Comparison of ENCODE assay signal across 11 cellular contexts in the genomic region with DNA sequence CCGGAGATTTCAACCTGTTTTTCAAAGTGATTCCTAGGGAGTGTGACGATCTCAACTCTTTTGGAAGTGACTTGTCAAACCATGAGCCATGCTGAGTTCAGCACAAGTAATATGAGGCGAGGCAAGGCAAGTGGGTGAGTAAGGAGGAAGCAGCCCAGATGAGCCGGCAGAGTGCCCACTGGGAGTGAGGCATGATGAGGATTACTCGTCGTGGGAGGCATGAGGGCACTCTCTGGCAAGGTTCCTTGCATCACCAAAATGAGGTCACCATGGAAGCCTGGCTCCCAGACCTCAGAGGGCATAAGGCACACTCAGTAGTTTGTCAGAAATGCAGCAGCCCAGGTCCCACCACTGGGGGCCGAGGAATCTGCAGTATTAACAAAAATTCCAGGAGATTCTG.
DNase-seq lines count a peak whose midpoint lies in the region; ATAC-seq and TF ChIP-seq lines count a peak whose summit lies in the region.
"Had no signal": no experiment of that assay in that cellular context is flagged by ENCODE, and none has a peak within 500 bp of the region (broad histone marks: within the 10 kb centered on the region; RNA-seq: fewer than 3 reads in every experiment).

No MANE protein-coding gene starts in this region.

- peaks cover 14% of the 10 kb centered on the region; the same call in 1 of the 2 replicates for H3F3A ChIP-seq in GM23338 (replicated peaks; ENCODE audit: low read depth)

- ATAC-seq in GM23338 = no peak
- no peak for ATAC-seq in GM19455 (IDR thresholded peaks at IDR 0.05; ENCODE audit: unreplicated experiment)

- H3K4me3 ChIP-seq in GM23338 = 0 out of 2 replicates have a peak overlapping the region, but pooled peaks have one; percentile 41

- no peaks in the 10 kb centered on the region for H3K9me3 Mint-ChIP-seq in GM23338

- H3K4me1 ChIP-seq in GM23338 (ENCODE audit: insufficient read depth) = peaks cover 42% of the 10 kb centered on the region

- no peak overlapping the region for H2AFZ ChIP-seq in GM23338

- no peaks in the 10 kb centered on the region for H3K9me2 ChIP-seq in GM23338 (ENCODE audit: insufficient read depth)

- peak overlapping the region; percentile 85; the same call in 1 of the 2 replicates for H3K27ac Mint-ChIP-seq in GM23338
- H3K27ac Mint-ChIP-seq: activated naive CD4-positive, alpha-beta T cell treated with anti-CD3 and anti-CD28 coated beads, Interleukin-2, amount 50 U/mL, for 24 hours had no signal

- TF ChIP-seq CTCF in GM23338 (conservative IDR thresholded peaks at IDR 0.05; ENCODE audit: low read depth in 2 of 2) = no peak

- peak overlapping the region; percentile 64; the same call in 1 of the 3 replicates for H3K4me3 Mint-ChIP-seq in GM23338
- H3K4me3 Mint-ChIP-seq: activated naive CD4-positive, alpha-beta T cell treated with anti-CD3 and anti-CD28 coated beads, Interleukin-2, amount 50 U/mL, for 24 hours had no signal

- no peaks in the 10 kb centered on the region; the same call in 1 of the 2 replicates for H3K79me2 ChIP-seq in GM23338 (replicated peaks; ENCODE audit: insufficient read depth)

- H3K4me2 ChIP-seq in GM23338 = peak overlapping the region; percentile 71

- no peaks in the 10 kb centered on the region for H3K27me3 ChIP-seq in GM23338 (ENCODE audit: insufficient read depth)

- H3K27me3 Mint-ChIP-seq in GM23338 (ENCODE audit: insufficient read depth, low read depth, poor library complexity) = peaks cover 4% of the 10 kb centered on the region
- H3K27me3 Mint-ChIP-seq: activated naive CD4-positive, alpha-beta T cell treated with anti-CD3 and anti-CD28 coated beads, Interleukin-2, amount 50 U/mL, for 24 hours had no signal

- H3K36me3 ChIP-seq in GM23338 (ENCODE audit: insufficient read depth) = no peaks in the 10 kb centered on the region

- H3K4me1 Mint-ChIP-seq in GM23338 = peaks cover 50% of the 10 kb centered on the region
- H3K4me1 Mint-ChIP-seq: activated naive CD4-positive, alpha-beta T cell treated with anti-CD3 and anti-CD28 coated beads, Interleukin-2, amount 50 U/mL, for 24 hours had no signal

- peak; percentile 32 for DNase-seq in GM23338 (ENCODE audit: low spot score)
- peak; percentile 88 for DNase-seq in RPMI7951 (ENCODE audit: low read depth)
- DNase-seq in fibroblast of gingiva (ENCODE audit: low read depth) = peak; percentile 95
- DNase-seq in renal cortical epithelial cell (ENCODE audit: low read depth) = peak; percentile 90
- no peak for DNase-seq in NCI-H2227 (lab: John Stamatoyannopoulos, UW; ENCODE audit: unreplicated experiment)
- DNase-seq in NCI-H2029 (lab: John Stamatoyannopoulos, UW) = no peak
- no peak for DNase-seq in NCI-H1436 (lab: John Stamatoyannopoulos, UW)
- DNase-seq: MM.1S, T-helper 2 cell had no signal

- peak overlapping the region; percentile 78 for H3K27ac ChIP-seq in GM23338 (ENCODE audit: low read depth)

- no peaks in the 10 kb centered on the region for H4K20me1 ChIP-seq in GM23338 (replicated peaks; ENCODE audit: insufficient read depth)

- no peaks in the 10 kb centered on the region for H3K36me3 Mint-ChIP-seq in GM23338 (ENCODE audit: low read depth)
- H3K36me3 Mint-ChIP-seq: activated naive CD4-positive, alpha-beta T cell treated with anti-CD3 and anti-CD28 coated beads, Interleukin-2, amount 50 U/mL, for 24 hours had no signal

TF ChIP-seq in GM23338, 12 proteins besides CTCF, POLR2A, EP300 and RAD21:
- TF ChIP-seq, protein P1, sequence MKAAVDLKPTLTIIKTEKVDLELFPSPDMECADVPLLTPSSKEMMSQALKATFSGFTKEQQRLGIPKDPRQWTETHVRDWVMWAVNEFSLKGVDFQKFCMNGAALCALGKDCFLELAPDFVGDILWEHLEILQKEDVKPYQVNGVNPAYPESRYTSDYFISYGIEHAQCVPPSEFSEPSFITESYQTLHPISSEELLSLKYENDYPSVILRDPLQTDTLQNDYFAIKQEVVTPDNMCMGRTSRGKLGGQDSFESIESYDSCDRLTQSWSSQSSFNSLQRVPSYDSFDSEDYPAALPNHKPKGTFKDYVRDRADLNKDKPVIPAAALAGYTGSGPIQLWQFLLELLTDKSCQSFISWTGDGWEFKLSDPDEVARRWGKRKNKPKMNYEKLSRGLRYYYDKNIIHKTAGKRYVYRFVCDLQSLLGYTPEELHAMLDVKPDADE (IDR thresholded peaks at IDR 0.05) = no peak
- TF ChIP-seq EZH2 (IDR thresholded peaks at IDR 0.05; ENCODE audit: low read depth, unreplicated experiment) (no peak), CREB1 (CRISPR knock-in tag; IDR thresholded peaks at IDR 0.05; ENCODE audit: low read depth) (no peak)

Comparison
In these comparisons a context has a peak if more than half of its experiments do, and no peak if none do; other contexts are left out.
1. DNase-seq: peak in GM23338 (single experiment), RPMI7951 (single experiment), fibroblast of gingiva (single experiment) and renal cortical epithelial cell (single experiment); none in NCI-H2227 (single experiment), NCI-H2029 (single experiment) and NCI-H1436 (single experiment).